Comparison of ENCODE assay signal across 1 cellular context in the genomic region with DNA sequence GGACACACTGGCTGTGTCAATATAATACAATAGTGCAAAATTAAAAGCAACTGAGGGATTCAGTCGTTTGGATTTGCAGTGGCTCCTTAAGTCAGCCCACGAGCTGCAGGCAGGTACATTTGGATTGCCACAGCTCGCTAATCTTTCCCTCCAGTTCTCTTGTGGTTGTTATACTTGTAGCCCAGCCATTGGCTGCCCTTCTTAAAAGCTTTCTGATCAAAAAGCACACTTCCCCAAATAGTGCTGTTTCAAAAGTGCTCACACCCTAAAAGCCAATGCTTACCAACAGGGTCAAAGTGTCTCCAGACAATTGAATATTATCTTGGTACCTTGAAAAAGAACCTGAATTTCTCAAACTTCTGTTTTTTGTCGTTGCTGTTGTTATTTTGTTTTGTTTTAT.
TF ChIP-seq lines count a peak whose summit lies in the region.

No MANE protein-coding gene starts in this region.

TF ChIP-seq in WTC11, 78 proteins besides CTCF, POLR2A, EP300 and RAD21 (continued from another document):
- TF ChIP-seq, protein P1, sequence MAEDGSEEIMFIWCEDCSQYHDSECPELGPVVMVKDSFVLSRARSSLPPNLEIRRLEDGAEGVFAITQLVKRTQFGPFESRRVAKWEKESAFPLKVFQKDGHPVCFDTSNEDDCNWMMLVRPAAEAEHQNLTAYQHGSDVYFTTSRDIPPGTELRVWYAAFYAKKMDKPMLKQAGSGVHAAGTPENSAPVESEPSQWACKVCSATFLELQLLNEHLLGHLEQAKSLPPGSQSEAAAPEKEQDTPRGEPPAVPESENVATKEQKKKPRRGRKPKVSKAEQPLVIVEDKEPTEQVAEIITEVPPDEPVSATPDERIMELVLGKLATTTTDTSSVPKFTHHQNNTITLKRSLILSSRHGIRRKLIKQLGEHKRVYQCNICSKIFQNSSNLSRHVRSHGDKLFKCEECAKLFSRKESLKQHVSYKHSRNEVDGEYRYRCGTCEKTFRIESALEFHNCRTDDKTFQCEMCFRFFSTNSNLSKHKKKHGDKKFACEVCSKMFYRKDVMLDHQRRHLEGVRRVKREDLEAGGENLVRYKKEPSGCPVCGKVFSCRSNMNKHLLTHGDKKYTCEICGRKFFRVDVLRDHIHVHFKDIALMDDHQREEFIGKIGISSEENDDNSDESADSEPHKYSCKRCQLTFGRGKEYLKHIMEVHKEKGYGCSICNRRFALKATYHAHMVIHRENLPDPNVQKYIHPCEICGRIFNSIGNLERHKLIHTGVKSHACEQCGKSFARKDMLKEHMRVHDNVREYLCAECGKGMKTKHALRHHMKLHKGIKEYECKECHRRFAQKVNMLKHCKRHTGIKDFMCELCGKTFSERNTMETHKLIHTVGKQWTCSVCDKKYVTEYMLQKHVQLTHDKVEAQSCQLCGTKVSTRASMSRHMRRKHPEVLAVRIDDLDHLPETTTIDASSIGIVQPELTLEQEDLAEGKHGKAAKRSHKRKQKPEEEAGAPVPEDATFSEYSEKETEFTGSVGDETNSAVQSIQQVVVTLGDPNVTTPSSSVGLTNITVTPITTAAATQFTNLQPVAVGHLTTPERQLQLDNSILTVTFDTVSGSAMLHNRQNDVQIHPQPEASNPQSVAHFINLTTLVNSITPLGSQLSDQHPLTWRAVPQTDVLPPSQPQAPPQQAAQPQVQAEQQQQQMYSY (CRISPR knock-in tag; IDR thresholded peaks at IDR 0.05): no peak
